Comparison of ENCODE assay signal across 9 cellular contexts in the genomic region with DNA sequence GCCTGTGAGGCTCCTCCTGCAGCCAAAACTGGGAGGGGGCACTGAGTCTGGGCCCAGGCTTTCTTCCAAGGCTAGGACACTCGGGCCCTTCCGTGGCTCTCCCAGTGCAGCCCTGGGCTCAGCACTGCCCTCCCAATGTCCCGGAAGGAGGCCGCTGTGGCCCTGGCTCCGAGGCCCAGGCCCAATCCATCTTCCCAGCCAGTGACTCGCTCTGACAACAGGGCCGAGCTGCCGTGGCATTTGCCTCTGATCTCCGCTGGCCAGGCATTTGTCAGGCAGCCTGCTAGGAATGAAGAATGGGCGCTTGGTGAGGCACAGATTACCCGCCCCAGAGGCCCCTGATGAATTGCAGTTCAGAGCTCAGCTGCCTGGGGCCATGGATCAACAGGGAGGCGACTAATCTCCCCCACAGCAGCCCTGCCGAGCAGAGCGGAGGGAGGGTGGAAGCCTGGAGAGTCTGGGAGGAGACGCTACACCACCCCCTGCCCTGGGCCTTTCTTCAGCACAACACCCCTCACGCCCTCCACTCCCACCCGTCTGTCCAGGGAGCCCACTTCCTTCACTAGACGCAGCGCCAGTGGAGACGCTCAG. TPM values are rescaled to one million over a fixed set of nuclear protein-coding genes. Genes with fewer than 3 reads are reported as not detected.
DNase-seq lines count a peak whose midpoint lies in the region; ATAC-seq and TF ChIP-seq lines count a peak whose summit lies in the region.
"Had no signal": no experiment of that assay in that cellular context is flagged by ENCODE, and none has a peak within 500 bp of the region (broad histone marks: within the 10 kb centered on the region; RNA-seq: fewer than 3 reads in every experiment).

No MANE protein-coding gene starts in this region.

- POLR2A ChIA-PET in GM10248 (lab: Yijun Ruan, JAX), result interaction anchor here (1.2 to 1.6 kb wide), 2 partner anchors 8 to 170 kb away, joined by 4 to 5 read pairs; partner anchors contain the start of gene IL10RA

- peak; percentile 76 for ATAC-seq in omental fat pad (ENCODE audit: low FRiP score)
- no peak for ATAC-seq in HG03039 (IDR thresholded peaks at IDR 0.05; ENCODE audit: unreplicated experiment)

- DNase-seq in GM06990 (ENCODE audit: extremely low read depth, insufficient read length), result peak; percentile 55
- peak; percentile 52 for DNase-seq in NCI-H345 treated with DMSO at 0.1 percent for 48 hours (lab: John Stamatoyannopoulos, UW; ENCODE audit: unreplicated experiment)
- peak; percentile 66 for DNase-seq in epithelial cell of esophagus (ENCODE audit: low read depth)
- DNase-seq in omental fat pad (ENCODE audit: low spot score), result no peak
- no peak for DNase-seq in cerebellum (ENCODE audit: low spot score)
- no peak for DNase-seq in putamen (ENCODE audit: low spot score)
- DNase-seq in GM10248 (ENCODE audit: extremely low spot score), result no peak

- H3K36me3 ChIP-seq in GM06990 (ENCODE audit: control insufficient read depth, insufficient read depth, low read length), result no peaks in the 10 kb centered on the region
- H3K36me3 ChIP-seq: thoracic aorta had no signal

- H3K4me3 ChIP-seq in GM06990 (replicated peaks; ENCODE audit: low read depth, low read length), result peak overlapping the region; percentile 26
- no peak overlapping the region for H3K4me3 ChIP-seq in epithelial cell of esophagus (ENCODE audit: low read length)
- H3K4me3 ChIP-seq: thoracic aorta had no signal

- H3K27me3 ChIP-seq in GM06990 (replicated peaks; ENCODE audit: control insufficient read depth, insufficient read depth, low read length), result no peaks in the 10 kb centered on the region

- TF ChIP-seq CTCF in GM06990 (IDR thresholded peaks at IDR 0.05; ENCODE audit: insufficient read depth, low read length, poor library complexity, severe bottlenecking), result no peak
- no peak for TF ChIP-seq CTCF in epithelial cell of esophagus (IDR thresholded peaks at IDR 0.05; ENCODE audit: insufficient read depth, low read depth, low read length, missing control alignments)
- no peak for TF ChIP-seq CTCF in omental fat pad (IDR thresholded peaks at IDR 0.05)
- no peak for TF ChIP-seq CTCF in GM10248 (IDR thresholded peaks at IDR 0.05; ENCODE audit: control extremely low read depth, extremely low read depth, low read depth, missing control alignments)

- CTCF ChIA-PET in GM10248 (lab: Yijun Ruan, JAX), result interaction anchor here (0.7 to 15.1 kb wide), 15 partner anchors 8 to 390 kb away, joined by 3 to 344 read pairs (median 9); partner anchors contain the start of genes DSCAML1 and FXYD2

RNA-seq across cellular contexts. Expression of gene FXYD2, which starts 8.3 kb away (rescaled TPM):
- 1 to 10 TPM; 1.1 to 4.3 (median 2.0) TPM for total RNA-seq in omental fat pad
- 2.4 TPM for total RNA-seq in cerebellum
- total RNA-seq: thoracic aorta had no signal

RNA-seq across cellular contexts. Expression of gene DSCAML1, which starts 19.2 kb away (rescaled TPM):
- total RNA-seq in omental fat pad (10 to 100 TPM in 1 of 4 donors, 1 to 10 TPM in 2, under 1 TPM in 1; 0.95 to 10.9 (median 3.9) TPM), cerebellum (18.8 TPM)

Comparison
In these comparisons a context has a peak if more than half of its experiments do, and no peak if none do; other contexts are left out.
1. DNase-seq: peak in GM06990 (single experiment), NCI-H345 treated with DMSO at 0.1 percent for 48 hours (single experiment) and epithelial cell of esophagus (single experiment); none in omental fat pad (single experiment), cerebellum (single experiment), putamen (single experiment) and GM10248 (single experiment).